12 cellular contexts compared by ENCODE assay signal in the genomic region with DNA sequence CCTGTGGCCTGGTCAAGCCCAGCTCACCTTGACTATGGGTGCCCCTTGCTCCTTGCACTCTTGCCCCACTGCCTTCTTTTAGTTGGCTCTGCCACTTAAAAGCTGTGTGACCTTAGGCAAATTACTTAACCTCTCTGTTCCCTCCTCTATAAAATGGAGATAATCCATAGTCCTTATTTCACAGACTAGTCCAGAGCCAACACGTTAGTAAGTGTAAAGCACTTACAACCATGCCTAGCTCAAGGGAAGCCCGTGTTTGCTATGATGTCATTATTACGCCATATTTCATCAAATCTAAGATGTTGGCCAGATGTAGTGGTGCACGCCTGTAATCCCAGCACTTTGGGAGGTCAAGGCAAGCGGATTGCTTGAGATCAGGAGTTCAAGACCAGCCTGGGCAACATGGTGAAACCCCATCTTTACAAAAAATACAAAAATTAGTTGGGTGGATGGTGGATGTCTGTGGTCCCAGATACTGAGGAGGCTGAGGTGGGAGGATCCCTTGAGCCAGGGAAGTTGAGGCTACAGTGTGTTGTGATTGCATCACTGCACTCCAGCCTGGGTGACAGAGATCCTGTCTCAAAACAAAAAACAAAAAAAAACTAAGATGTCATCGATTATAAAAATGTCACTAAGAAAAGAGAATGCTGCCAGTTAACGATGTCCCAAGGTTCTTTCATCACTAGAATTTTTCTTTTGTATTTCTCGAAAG. TPM values are rescaled to one million over a fixed set of nuclear protein-coding genes. Genes with fewer than 3 reads are reported as not detected.
DNase-seq lines count a peak whose midpoint lies in the region; ATAC-seq, FAIRE-seq and TF ChIP-seq lines count a peak whose summit lies in the region.
"Had no signal": no experiment of that assay in that cellular context is flagged by ENCODE, and none has a peak within 500 bp of the region (broad histone marks: within the 10 kb centered on the region; RNA-seq: fewer than 3 reads in every experiment).

No MANE protein-coding gene starts in this region.

- peaks cover 4% of the 10 kb centered on the region for H3K36me3 Mint-ChIP-seq in CD4-positive, CD25-positive, alpha-beta regulatory T cell

- no peak overlapping the region for H3K27ac ChIP-seq in CD4-positive, CD25-positive, alpha-beta regulatory T cell (ENCODE audit: insufficient read depth, low read length, poor library complexity, severe bottlenecking)
- H3K27ac ChIP-seq in pancreas = no peak overlapping the region
- H3K27ac ChIP-seq: SJCRH30 had no signal

- H3K27me3 Mint-ChIP-seq in CD4-positive, CD25-positive, alpha-beta regulatory T cell = no peaks in the 10 kb centered on the region
- H3K27me3 Mint-ChIP-seq: dendritic cell treated with granulocyte-macrophage colony-stimulating factor and Interleukin-4, amounts not matched to agents 40 ng/mL and 50 ng/mL, for 4 days had no signal

- H3K27me3 ChIP-seq in CD4-positive, CD25-positive, alpha-beta regulatory T cell (ENCODE audit: control insufficient read depth, insufficient read depth, low read length) = no peaks in the 10 kb centered on the region
- no peaks in the 10 kb centered on the region for H3K27me3 ChIP-seq in pancreas
- H3K27me3 ChIP-seq: SJCRH30 had no signal

- no peak for DNase-seq in CD4-positive, CD25-positive, alpha-beta regulatory T cell
- peak; percentile 25 for DNase-seq in OCI-M1 (lab: John Stamatoyannopoulos, UW)
- peak; percentile 49 for DNase-seq in fibroblast of mammary gland (ENCODE audit: low read depth)
- no peak for DNase-seq in pancreas
- DNase-seq in NCI-H2196 (lab: John Stamatoyannopoulos, UW; ENCODE audit: unreplicated experiment) = no peak
- DNase-seq: EL, NCI-H2171 treated with DMSO at 0.1 percent for 48 hours, SJCRH30 had no signal

- ATAC-seq in CD4-positive, CD25-positive, alpha-beta regulatory T cell (ENCODE audit: low read depth in 2 of 2) = no peak
- ATAC-seq in pancreas (no peak), HG02610 (IDR thresholded peaks at IDR 0.05; ENCODE audit: unreplicated experiment) (no peak)

- no peak for FAIRE-seq in pancreas (lab: Jason Lieb, UNC)
- FAIRE-seq: GM12891 had no signal

- intact Hi-C loops in pancreas (cut with DNase I) = no loop called here

- H3K4me3 Mint-ChIP-seq in CD4-positive, CD25-positive, alpha-beta regulatory T cell = peak overlapping the region; percentile 47 to 65 (median 51)
- H3K4me3 Mint-ChIP-seq: CD14-positive monocyte; dendritic cell treated with granulocyte-macrophage colony-stimulating factor and Interleukin-4, amounts not matched to agents 40 ng/mL and 50 ng/mL, for 4 days had no signal

- peak overlapping the region in 2 of 3 donors; percentile 46 to 95 for H3K27ac Mint-ChIP-seq in CD4-positive, CD25-positive, alpha-beta regulatory T cell

- H3K4me1 ChIP-seq in CD4-positive, CD25-positive, alpha-beta regulatory T cell (ENCODE audit: control insufficient read depth, insufficient read depth, low read length, poor library complexity, severe bottlenecking) = peaks cover 35% of the 10 kb centered on the region
- peaks cover 0 to 4% (median 3%) of the 10 kb centered on the region in 3 donors for H3K4me1 ChIP-seq in pancreas

- 64 to 65% methylated on average over 8 of the region's 8 CpGs for WGBS in pancreas, 2 donors

- H3K9me3 Mint-ChIP-seq in CD4-positive, CD25-positive, alpha-beta regulatory T cell = no peaks in the 10 kb centered on the region
- H3K9me3 Mint-ChIP-seq: CD14-positive monocyte; dendritic cell treated with granulocyte-macrophage colony-stimulating factor and Interleukin-4, amounts not matched to agents 40 ng/mL and 50 ng/mL, for 4 days had no signal

- TF ChIP-seq CTCF in fibroblast of mammary gland (conservative IDR thresholded peaks at IDR 0.05; ENCODE audit: control insufficient read depth, insufficient read depth, low read depth, low read length) = no peak
- no peak for TF ChIP-seq CTCF in pancreas (IDR thresholded peaks at IDR 0.05)

- no peaks in the 10 kb centered on the region for H3K9me3 ChIP-seq in CD4-positive, CD25-positive, alpha-beta regulatory T cell (ENCODE audit: control insufficient read depth in 2 of 2, low read length in 2 of 2)
- H3K9me3 ChIP-seq in pancreas = no peaks in the 10 kb centered on the region
- H3K9me3 ChIP-seq: SJCRH30 had no signal

- peaks cover 9% of the 10 kb centered on the region for H3K36me3 ChIP-seq in CD4-positive, CD25-positive, alpha-beta regulatory T cell (ENCODE audit: control insufficient read depth, insufficient read depth, low read length)
- no peaks in the 10 kb centered on the region for H3K36me3 ChIP-seq in pancreas
- H3K36me3 ChIP-seq: SJCRH30 had no signal

- peaks cover 0 to 50% (median 25%) of the 10 kb centered on the region in 4 donors for H3K4me1 Mint-ChIP-seq in CD4-positive, CD25-positive, alpha-beta regulatory T cell

- H3K4me3 ChIP-seq in CD4-positive, CD25-positive, alpha-beta regulatory T cell (ENCODE audit: low read depth, low read length) = no peak overlapping the region
- H3K4me3 ChIP-seq in fibroblast of mammary gland (ENCODE audit: control insufficient read depth, low read depth, low read length) (no peak overlapping the region), pancreas (no peak overlapping the region)
- H3K4me3 ChIP-seq: SJCRH30 had no signal

RNA-seq across cellular contexts. Expression of a gene that starts 2.3 kb away (rescaled TPM):
- total RNA-seq in CD4-positive, CD25-positive, alpha-beta regulatory T cell = 144 TPM
- 10 to 100 TPM in 2 of 4 donors, 1 to 10 TPM in 2; 7.4 to 11.7 (median 9.7) TPM for polyA plus RNA-seq in CD4-positive, CD25-positive, alpha-beta regulatory T cell
- 10 to 100 TPM in 1 of 6 donors, 1 to 10 TPM in 5; 3.0 to 11.2 (median 4.7) TPM for total RNA-seq in pancreas
- polyA plus RNA-seq in pancreas = 10 to 100 TPM; 31.0 to 50.0 TPM

RNA-seq across cellular contexts. Expression of a gene that starts 19.8 kb away (rescaled TPM):
- 40.1 TPM for total RNA-seq in CD4-positive, CD25-positive, alpha-beta regulatory T cell
- polyA plus RNA-seq in CD4-positive, CD25-positive, alpha-beta regulatory T cell = 100 to 1,000 TPM; 170 to 217 (median 187) TPM
- 100 to 1,000 TPM in 1 of 6 donors, 10 to 100 TPM in 5; 59.0 to 102 (median 80.6) TPM for total RNA-seq in pancreas
- 100 to 1,000 TPM; 204 to 245 TPM for polyA plus RNA-seq in pancreas

RNA-seq across cellular contexts. Expression of a gene that starts 20.3 kb away (rescaled TPM):
- 95.6 TPM for total RNA-seq in CD4-positive, CD25-positive, alpha-beta regulatory T cell
- polyA plus RNA-seq in CD4-positive, CD25-positive, alpha-beta regulatory T cell = 100 to 1,000 TPM; 418 to 512 (median 480) TPM
- 10 to 100 TPM; 53.3 to 85.0 (median 65.6) TPM for total RNA-seq in pancreas
- 100 to 1,000 TPM; 150 to 157 TPM for polyA plus RNA-seq in pancreas

RNA-seq across cellular contexts. Expression of a gene that starts 21.3 kb away (rescaled TPM):
- 32.7 TPM for total RNA-seq in CD4-positive, CD25-positive, alpha-beta regulatory T cell
- polyA plus RNA-seq in CD4-positive, CD25-positive, alpha-beta regulatory T cell = 10 to 100 TPM in 2 of 4 donors, 1 to 10 TPM in 2; 6.3 to 14.6 (median 11.1) TPM
- total RNA-seq in pancreas = 10 to 100 TPM in 2 of 6 donors, 1 to 10 TPM in 4; 7.4 to 16.3 (median 9.0) TPM
- polyA plus RNA-seq in pancreas = 10 to 100 TPM; 15.4 to 18.8 TPM

RNA-seq across cellular contexts. Expression of a gene that starts 32.4 kb away (rescaled TPM):
- total RNA-seq in CD4-positive, CD25-positive, alpha-beta regulatory T cell = 28.6 TPM
- polyA plus RNA-seq in CD4-positive, CD25-positive, alpha-beta regulatory T cell = 1 to 10 TPM; 6.0 to 7.4 (median 6.4) TPM
- 10 to 100 TPM; 28.0 to 50.7 (median 37.9) TPM for total RNA-seq in pancreas
- polyA plus RNA-seq in pancreas = 10 to 100 TPM; 61.0 to 62.3 TPM

Comparison
In these comparisons a context has a peak if more than half of its experiments do, and no peak if none do; other contexts are left out.
1. DNase-seq: peak in OCI-M1 (single experiment) and fibroblast of mammary gland (single experiment); none in CD4-positive, CD25-positive, alpha-beta regulatory T cell (0 of 3), pancreas (0 of 6) and NCI-H2196 (single experiment).
2. RNA of a gene that starts 2.3 kb away (total RNA-seq): 144 TPM in CD4-positive, CD25-positive, alpha-beta regulatory T cell (single experiment); 3.0 to 11.2 TPM in pancreas; every median in the first group is over 10 times any median in the second.